ENCODE assay signal across 8 cellular contexts in genomic region chr19:55383279-55383788, GRCh38. TPM values are rescaled to one million over a fixed set of nuclear protein-coding genes. Genes with fewer than 3 reads are reported as not detected.
DNase-seq lines count a peak whose midpoint lies in the region; ATAC-seq lines count a peak whose summit lies in the region.

No MANE protein-coding gene starts in this region.

- H3K36me3 Mint-ChIP-seq in activated CD4-positive, alpha-beta T cell treated with anti-CD3 and anti-CD28 coated beads, Interleukin-2, amount 10 ng/mL, durations not matched to agents 24 days and 14 days (ENCODE audit: low read depth): peaks cover 43% of the 10 kb centered on the region

- peak overlapping the region; percentile 68 to 73 for H3K9ac ChIP-seq in stomach smooth muscle (ENCODE audit: low read length in 2 of 2)

- H3K27ac ChIP-seq in right cardiac atrium (ENCODE audit: low read length): no peak overlapping the region
- H3K27ac ChIP-seq in stomach smooth muscle (ENCODE audit: low read length): peak overlapping the region; percentile 46

- no peaks in the 10 kb centered on the region for H3K9me3 ChIP-seq in right cardiac atrium (ENCODE audit: control insufficient read depth, low read length)
- H3K9me3 ChIP-seq in stomach smooth muscle (ENCODE audit: control insufficient read depth in 2 of 2, low read length in 2 of 2): no peaks in the 10 kb centered on the region

- peak; percentile 64 for DNase-seq in NCI-H82 (lab: John Stamatoyannopoulos, UW)
- DNase-seq in NCI-H82 treated with DMSO at 0.1 percent for 48 hours (lab: John Stamatoyannopoulos, UW; ENCODE audit: unreplicated experiment): no peak
- peak; percentile 76 for DNase-seq in activated CD4-positive, alpha-beta T cell treated with anti-CD3 and anti-CD28 coated beads, Interleukin-2, amount 10 ng/mL, durations not matched to agents 24 days and 14 days
- no peak for DNase-seq in right cardiac atrium
- no peak for DNase-seq in NOMO-1 treated with DMSO at 0.1 percent for 48 hours (lab: John Stamatoyannopoulos, UW; ENCODE audit: unreplicated experiment)
- no peak for DNase-seq in effector CD4-positive, alpha-beta T cell

- H3K9me3 Mint-ChIP-seq in activated CD4-positive, alpha-beta T cell treated with anti-CD3 and anti-CD28 coated beads, Interleukin-2, amount 10 ng/mL, durations not matched to agents 24 days and 14 days: peaks cover 6% of the 10 kb centered on the region

- H3K4me1 ChIP-seq in right cardiac atrium (ENCODE audit: control insufficient read depth, insufficient read depth, low read length) (peaks cover 8% of the 10 kb centered on the region), stomach smooth muscle (ENCODE audit: control insufficient read depth, insufficient read depth, low read length) (peaks cover 46% of the 10 kb centered on the region)

- H3K4me3 ChIP-seq in right cardiac atrium (ENCODE audit: low read length) (peak overlapping the region; percentile 56), stomach smooth muscle (ENCODE audit: low read length in 2 of 2) (peak overlapping the region in 1 of 2 donors; percentile 66)

- H3K27me3 ChIP-seq in right cardiac atrium (ENCODE audit: control insufficient read depth, insufficient read depth): no peaks in the 10 kb centered on the region
- no peaks in the 10 kb centered on the region for H3K27me3 ChIP-seq in stomach smooth muscle (ENCODE audit: control insufficient read depth in 1 of 2, insufficient read depth in 2 of 2, low read length in 2 of 2)

- intact Hi-C loops in activated CD4-positive, alpha-beta T cell treated with anti-CD3 and anti-CD28 coated beads, Interleukin-2, amount 10 ng/mL, durations not matched to agents 24 days and 14 days (cut with micrococcal nuclease): no loop called here
- intact Hi-C loops in right cardiac atrium (cut with DNase I): loop anchor here in 1 of 4 donors (5.0 kb wide), 2 partner anchors 41 to 81 kb away; no protein-coding TSS in a partner anchor

- no peaks in the 10 kb centered on the region for H3K27me3 Mint-ChIP-seq in activated CD4-positive, alpha-beta T cell treated with anti-CD3 and anti-CD28 coated beads, Interleukin-2, amount 10 ng/mL, durations not matched to agents 24 days and 14 days

- 11% methylated on average over 31 of the region's 31 CpGs for WGBS in right cardiac atrium

- peaks cover 38% of the 10 kb centered on the region for H3K4me1 Mint-ChIP-seq in activated CD4-positive, alpha-beta T cell treated with anti-CD3 and anti-CD28 coated beads, Interleukin-2, amount 10 ng/mL, durations not matched to agents 24 days and 14 days

- H3K4me3 Mint-ChIP-seq in activated CD4-positive, alpha-beta T cell treated with anti-CD3 and anti-CD28 coated beads, Interleukin-2, amount 10 ng/mL, durations not matched to agents 24 days and 14 days: peak overlapping the region; percentile 94

- peak overlapping the region; percentile 95 for H3K27ac Mint-ChIP-seq in activated CD4-positive, alpha-beta T cell treated with anti-CD3 and anti-CD28 coated beads, Interleukin-2, amount 10 ng/mL, durations not matched to agents 24 days and 14 days

- H3K36me3 ChIP-seq in stomach smooth muscle (ENCODE audit: control insufficient read depth in 2 of 2, insufficient read depth in 2 of 2, low read length in 2 of 2): peaks cover 10 to 14% of the 10 kb centered on the region in 2 donors

- ATAC-seq in right cardiac atrium (no peak), GM18909 (IDR thresholded peaks at IDR 0.05; ENCODE audit: poor library complexity, unreplicated experiment) (no peak)

RNA-seq across cellular contexts. Expression of gene TMEM238, which starts 0.8 kb away (rescaled TPM):
- total RNA-seq in activated CD4-positive, alpha-beta T cell treated with anti-CD3 and anti-CD28 coated beads, Interleukin-2, amount 10 ng/mL, durations not matched to agents 24 days and 14 days: 9.7 and 11.3 TPM in 2 replicates
- total RNA-seq in right cardiac atrium: 1 to 10 TPM in 1 of 4 donors, under 1 TPM in 3; 0.47 to 1.2 (median 0.56) TPM
- 0.14 TPM for polyA plus RNA-seq in right cardiac atrium

RNA-seq across cellular contexts. Expression of gene RPL28, which starts 2.4 kb away (rescaled TPM):
- total RNA-seq in activated CD4-positive, alpha-beta T cell treated with anti-CD3 and anti-CD28 coated beads, Interleukin-2, amount 10 ng/mL, durations not matched to agents 24 days and 14 days: 1,992 and 2,022 TPM in 2 replicates
- total RNA-seq in right cardiac atrium: 1,000 to 10,000 TPM in 1 of 4 donors, 100 to 1,000 TPM in 3; 656 to 1,015 (median 735) TPM
- 806 TPM for polyA plus RNA-seq in right cardiac atrium

RNA-seq across cellular contexts. Expression of gene TMEM190, which starts 6.7 kb away (rescaled TPM):
- total RNA-seq in activated CD4-positive, alpha-beta T cell treated with anti-CD3 and anti-CD28 coated beads, Interleukin-2, amount 10 ng/mL, durations not matched to agents 24 days and 14 days: not detected in 2 replicates
- total RNA-seq in right cardiac atrium: not detected
- polyA plus RNA-seq in right cardiac atrium: not detected

RNA-seq across cellular contexts. Expression of gene IL11, which starts 13.1 kb away (rescaled TPM):
- 0.21 TPM in 1 of 2 replicates, not detected in the other for total RNA-seq in activated CD4-positive, alpha-beta T cell treated with anti-CD3 and anti-CD28 coated beads, Interleukin-2, amount 10 ng/mL, durations not matched to agents 24 days and 14 days
- not detected for total RNA-seq in right cardiac atrium
- polyA plus RNA-seq in right cardiac atrium: not detected

RNA-seq across cellular contexts. Expression of gene GARIN5B, which starts 20.3 kb away (rescaled TPM):
- total RNA-seq in activated CD4-positive, alpha-beta T cell treated with anti-CD3 and anti-CD28 coated beads, Interleukin-2, amount 10 ng/mL, durations not matched to agents 24 days and 14 days: not detected in 2 replicates
- total RNA-seq in right cardiac atrium: not detected
- polyA plus RNA-seq in right cardiac atrium: not detected

Comparison
In these comparisons a context has a peak if more than half of its experiments do, and no peak if none do; other contexts are left out.
1. DNase-seq: peak in NCI-H82 (single experiment) and activated CD4-positive, alpha-beta T cell treated with anti-CD3 and anti-CD28 coated beads, Interleukin-2, amount 10 ng/mL, durations not matched to agents 24 days and 14 days (single experiment); none in NCI-H82 treated with DMSO at 0.1 percent for 48 hours (single experiment), right cardiac atrium (0 of 3), NOMO-1 treated with DMSO at 0.1 percent for 48 hours (single experiment) and effector CD4-positive, alpha-beta T cell (single experiment).